Comparison of ENCODE assay signal across 11 cellular contexts in genomic region chr11:95338430-95338991, GRCh38.
A peak's percentile ranks its signal among the peaks of the same experiment; 100 is the strongest.
DNase-seq lines count a peak whose midpoint lies in the region; ATAC-seq lines count a peak whose summit lies in the region.
"Had no signal": no experiment of that assay in that cellular context is flagged by ENCODE, and none has a peak within 500 bp of the region (broad histone marks: within the 10 kb centered on the region; RNA-seq: fewer than 3 reads in every experiment).

No MANE protein-coding gene starts in this region.

- peaks cover 33% of the 10 kb centered on the region for H3K4me1 ChIP-seq in rectal smooth muscle tissue (ENCODE audit: control insufficient read depth, insufficient read depth, low read length)

- no peak overlapping the region for H3K4me3 ChIP-seq in rectal smooth muscle tissue (ENCODE audit: low read length)

- H3K27me3 Mint-ChIP-seq in activated CD4-positive, alpha-beta T cell treated with anti-CD3 and anti-CD28 coated beads, Interleukin-2, amount 10 ng/mL, durations not matched to agents 7 days and 5 days = no peaks in the 10 kb centered on the region
- H3K27me3 Mint-ChIP-seq: activated naive CD8-positive, alpha-beta T cell treated with anti-CD3 and anti-CD28 coated beads, Interleukin-2, amount 10 ng/mL, durations not matched to agents 7 days and 5 days; stimulated activated naive CD8-positive, alpha-beta T cell treated with anti-CD3 and anti-CD28 coated beads, Interleukin-15, Interleukin-2, amounts not matched to agents 100 ng/mL and 50 ng/mL, for 24 hours had no signal

- DNase-seq in H4 (ENCODE audit: low spot score) (peak; percentile 34), SHP77 (lab: John Stamatoyannopoulos, UW) (peak; percentile 43 to 57), head of caudate nucleus (peak in 24 of 42 donors; percentile 4 to 66 (median 35)), HCEC 1CT (no peak)
- DNase-seq in activated CD4-positive, alpha-beta T cell treated with anti-CD3 and anti-CD28 coated beads, Interleukin-2, amount 10 ng/mL, durations not matched to agents 7 days and 5 days = no peak
- DNase-seq: activated naive CD8-positive, alpha-beta T cell treated with anti-CD3 and anti-CD28 coated beads, Interleukin-2, amount 10 ng/mL, durations not matched to agents 7 days and 5 days had no signal

- no peak overlapping the region for H3K9ac ChIP-seq in rectal smooth muscle tissue (ENCODE audit: low read length)

- peak overlapping the region; percentile 55 for H3K27ac ChIP-seq in rectal smooth muscle tissue (ENCODE audit: low read depth, low read length)

- H3K4me1 Mint-ChIP-seq in activated CD4-positive, alpha-beta T cell treated with anti-CD3 and anti-CD28 coated beads, Interleukin-2, amount 10 ng/mL, durations not matched to agents 7 days and 5 days = peaks cover 23% of the 10 kb centered on the region

- no peak overlapping the region for H3K27ac Mint-ChIP-seq in activated CD4-positive, alpha-beta T cell treated with anti-CD3 and anti-CD28 coated beads, Interleukin-2, amount 10 ng/mL, durations not matched to agents 7 days and 5 days
- H3K27ac Mint-ChIP-seq: activated naive CD8-positive, alpha-beta T cell treated with anti-CD3 and anti-CD28 coated beads, Interleukin-2, amount 10 ng/mL, durations not matched to agents 7 days and 5 days; stimulated activated naive CD8-positive, alpha-beta T cell treated with anti-CD3 and anti-CD28 coated beads, Interleukin-15, Interleukin-2, amounts not matched to agents 100 ng/mL and 50 ng/mL, for 24 hours had no signal

- H3K36me3 Mint-ChIP-seq in activated CD4-positive, alpha-beta T cell treated with anti-CD3 and anti-CD28 coated beads, Interleukin-2, amount 10 ng/mL, durations not matched to agents 7 days and 5 days (ENCODE audit: low read depth) = no peaks in the 10 kb centered on the region

- H3K36me3 ChIP-seq in rectal smooth muscle tissue (ENCODE audit: control insufficient read depth, insufficient read depth, low read length) = no peaks in the 10 kb centered on the region

- peaks cover 4% of the 10 kb centered on the region for H3K9me3 Mint-ChIP-seq in activated CD4-positive, alpha-beta T cell treated with anti-CD3 and anti-CD28 coated beads, Interleukin-2, amount 10 ng/mL, durations not matched to agents 7 days and 5 days
- H3K9me3 Mint-ChIP-seq: stimulated activated naive CD8-positive, alpha-beta T cell treated with anti-CD3 and anti-CD28 coated beads, Interleukin-15, Interleukin-2, amounts not matched to agents 100 ng/mL and 50 ng/mL, for 24 hours had no signal

- CTCF ChIA-PET in activated CD4-positive, alpha-beta T cell treated with anti-CD3 and anti-CD28 coated beads, Interleukin-2, amount 10 ng/mL, durations not matched to agents 7 days and 5 days (lab: Charles Lee) = no interaction called here

- H3K4me3 Mint-ChIP-seq in activated CD4-positive, alpha-beta T cell treated with anti-CD3 and anti-CD28 coated beads, Interleukin-2, amount 10 ng/mL, durations not matched to agents 7 days and 5 days = no peak overlapping the region
- H3K4me3 Mint-ChIP-seq: activated naive CD8-positive, alpha-beta T cell treated with anti-CD3 and anti-CD28 coated beads, Interleukin-2, amount 10 ng/mL, durations not matched to agents 7 days and 5 days; stimulated activated naive CD8-positive, alpha-beta T cell treated with anti-CD3 and anti-CD28 coated beads, Interleukin-15, Interleukin-2, amounts not matched to agents 100 ng/mL and 50 ng/mL, for 24 hours had no signal

- intact Hi-C loops in head of caudate nucleus (cut with DNase I) = loop anchor here (5.0 to 10.0 kb wide), 2 partner anchors 84 to 181 kb away; no protein-coding TSS in a partner anchor

- POLR2A ChIA-PET in activated CD4-positive, alpha-beta T cell treated with anti-CD3 and anti-CD28 coated beads, Interleukin-2, amount 10 ng/mL, durations not matched to agents 7 days and 5 days (lab: Charles Lee) = no interaction called here

- no peak for ATAC-seq in HG02763 (IDR thresholded peaks at IDR 0.05; ENCODE audit: unreplicated experiment)
- no peak for ATAC-seq in GM19395 (IDR thresholded peaks at IDR 0.05; ENCODE audit: unreplicated experiment)
- ATAC-seq: HCT116 had no signal

- H3K27me3 ChIP-seq in rectal smooth muscle tissue (ENCODE audit: control insufficient read depth, insufficient read depth, low read length) = no peaks in the 10 kb centered on the region

Comparison
In these comparisons a context has a peak if more than half of its experiments do, and no peak if none do; other contexts are left out.
1. DNase-seq: peak in H4 (single experiment), SHP77 (2 of 2) and head of caudate nucleus (24 of 42); none in activated CD4-positive, alpha-beta T cell treated with anti-CD3 and anti-CD28 coated beads, Interleukin-2, amount 10 ng/mL, durations not matched to agents 7 days and 5 days (single experiment) and HCEC 1CT (single experiment).